ENCODE assay signal across 10 cellular contexts in the genomic region with DNA sequence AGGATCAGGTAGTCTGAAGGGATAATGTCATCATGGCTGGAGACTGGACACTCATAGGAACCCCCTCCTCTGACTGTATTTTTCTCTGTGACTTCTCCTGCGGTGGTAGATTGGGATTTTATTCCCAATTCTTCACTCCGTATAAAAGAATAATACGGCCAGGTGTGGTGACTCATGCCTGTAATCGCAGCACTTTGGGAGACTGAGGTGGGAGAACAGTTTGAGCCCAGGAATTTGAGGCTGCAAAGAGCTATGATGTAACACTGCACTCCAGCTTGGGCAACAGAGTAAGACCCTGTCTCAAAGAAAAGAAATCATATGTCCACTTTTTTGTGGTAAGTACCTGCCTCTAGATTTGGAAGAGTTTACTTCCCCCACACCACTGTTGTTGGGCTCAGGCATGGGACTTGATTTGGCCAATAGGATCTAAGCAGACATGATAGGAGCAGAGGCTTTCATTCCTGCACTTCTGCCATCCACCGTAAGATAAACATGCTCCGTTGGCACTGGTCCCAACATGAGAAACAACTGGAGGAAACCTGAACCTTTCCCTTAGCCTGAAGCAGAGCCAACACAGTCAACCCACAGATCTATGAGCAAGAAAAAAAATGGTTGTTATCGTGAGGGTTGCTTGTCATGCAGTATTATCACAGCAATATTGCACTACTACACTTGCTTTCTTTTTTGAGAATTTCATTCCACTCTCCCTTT.
DNase-seq lines count a peak whose midpoint lies in the region; ATAC-seq and TF ChIP-seq lines count a peak whose summit lies in the region.
"Had no signal": no experiment of that assay in that cellular context is flagged by ENCODE, and none has a peak within 500 bp of the region (broad histone marks: within the 10 kb centered on the region; RNA-seq: fewer than 3 reads in every experiment).

No MANE protein-coding gene starts in this region.

- H3K4me1 ChIP-seq in cardiac muscle cell (ENCODE audit: low read depth), result peaks cover 7% of the 10 kb centered on the region
- H3K4me1 ChIP-seq in skeletal muscle tissue (ENCODE audit: control insufficient read depth in 3 of 3, insufficient read depth in 3 of 3, low read length in 3 of 3), result peaks cover 0 to 20% (median 14%) of the 10 kb centered on the region in 3 donors
- H3K4me1 ChIP-seq: lower lobe of right lung had no signal

- intact Hi-C loops in cardiac septum (cut with DNase I) (no loop called here), sciatic nerve (cut with DNase I) (no loop called here)

- H3K9me3 ChIP-seq in cardiac muscle cell (ENCODE audit: low read depth), result no peaks in the 10 kb centered on the region
- H3K9me3 ChIP-seq in skeletal muscle tissue (ENCODE audit: control insufficient read depth in 3 of 3, low read length in 3 of 3), result no peaks in the 10 kb centered on the region
- H3K9me3 ChIP-seq: lower lobe of right lung had no signal

- no peak for TF ChIP-seq CTCF in cardiac muscle cell (IDR thresholded peaks at IDR 0.05; ENCODE audit: low read depth, low read length)

- H3K4me3 ChIP-seq in cardiac muscle cell, result no peak overlapping the region
- no peak overlapping the region for H3K4me3 ChIP-seq in skeletal muscle tissue (ENCODE audit: low read length in 3 of 3)
- H3K4me3 ChIP-seq: lower lobe of right lung had no signal

- H3K9ac ChIP-seq in skeletal muscle tissue (ENCODE audit: low read depth in 1 of 3, low read length in 3 of 3), result no peak overlapping the region

- H3K27ac ChIP-seq in cardiac muscle cell, result no peak overlapping the region
- H3K27ac ChIP-seq in skeletal muscle tissue (ENCODE audit: low read depth, low read length), result peak overlapping the region; percentile 16
- H3K27ac ChIP-seq: lower lobe of right lung had no signal

- H3K36me3 ChIP-seq in cardiac muscle cell, result no peaks in the 10 kb centered on the region
- peaks cover 0 to 7% (median 0%) of the 10 kb centered on the region in 3 donors for H3K36me3 ChIP-seq in skeletal muscle tissue (ENCODE audit: control insufficient read depth in 3 of 3, insufficient read depth in 3 of 3, low read length in 3 of 3)
- H3K36me3 ChIP-seq: lower lobe of right lung had no signal

- no peak for ATAC-seq in sciatic nerve
- ATAC-seq: effector memory CD8-positive, alpha-beta T cell; lower lobe of right lung had no signal

- H3K27me3 ChIP-seq in cardiac muscle cell (no peaks in the 10 kb centered on the region), skeletal muscle tissue (ENCODE audit: control insufficient read depth in 3 of 3, insufficient read depth in 3 of 3, low read length in 3 of 3) (no peaks in the 10 kb centered on the region)

- DNase-seq in cardiac muscle cell (ENCODE audit: low read depth in 1 of 2, low spot score in 1 of 2) (peak; percentile 42 to 84), cardiac septum (ENCODE audit: low spot score) (no peak), NCI-H774 (lab: John Stamatoyannopoulos, UW) (peak; percentile 10), fibroblast of peridontal ligament (ENCODE audit: extremely low read depth) (peak; percentile 80), sciatic nerve (ENCODE audit: low spot score) (no peak), NOMO-1 (lab: John Stamatoyannopoulos, UW; ENCODE audit: unreplicated experiment in 2 of 2) (no peak), D341Med (ENCODE audit: low spot score) (no peak)
- DNase-seq: effector memory CD8-positive, alpha-beta T cell; lower lobe of right lung had no signal

Comparison
In these comparisons a context has a peak if more than half of its experiments do, and no peak if none do; other contexts are left out.
1. DNase-seq: peak in cardiac muscle cell (2 of 2), NCI-H774 (single experiment) and fibroblast of peridontal ligament (single experiment); none in cardiac septum (single experiment), sciatic nerve (single experiment), NOMO-1 (0 of 2) and D341Med (single experiment).